ENCODE assay signal across 15 cellular contexts in the genomic region with DNA sequence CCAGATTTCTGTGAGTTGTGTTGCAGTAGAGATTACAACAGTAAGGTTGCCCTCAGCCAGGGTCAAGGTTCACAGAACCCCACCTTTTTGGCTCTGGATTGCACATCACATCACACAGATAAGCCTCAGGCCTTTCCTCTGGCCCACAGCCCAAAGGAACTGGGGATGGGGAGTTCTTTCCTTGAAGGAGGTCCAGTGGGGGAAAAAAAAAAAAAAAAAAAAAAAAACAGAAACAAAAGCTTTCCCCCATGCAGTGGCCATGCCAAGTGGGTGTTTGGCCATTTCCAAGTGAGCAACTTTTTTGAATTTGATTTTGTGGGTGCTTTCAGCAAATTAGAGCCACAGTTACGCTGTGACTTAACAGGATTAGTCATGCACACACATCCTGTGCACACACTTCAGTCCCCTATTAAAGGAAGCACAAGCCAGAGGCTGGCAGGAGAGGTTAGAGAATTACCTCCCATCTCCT.
A peak's percentile ranks its signal among the peaks of the same experiment; 100 is the strongest.
DNase-seq lines count a peak whose midpoint lies in the region; ATAC-seq, FAIRE-seq and TF ChIP-seq lines count a peak whose summit lies in the region.
"Had no signal": no experiment of that assay in that cellular context is flagged by ENCODE, and none has a peak within 500 bp of the region (broad histone marks: within the 10 kb centered on the region; RNA-seq: fewer than 3 reads in every experiment).

No MANE protein-coding gene starts in this region.

- no peaks in the 10 kb centered on the region for H3K36me3 ChIP-seq in MG63
- no peaks in the 10 kb centered on the region for H3K36me3 ChIP-seq in K562 (ENCODE audit: control insufficient read depth, insufficient read depth, low read length)
- no peaks in the 10 kb centered on the region for H3K36me3 ChIP-seq in neural progenitor cell
- H3K36me3 ChIP-seq in thyroid gland = no peaks in the 10 kb centered on the region
- H3K36me3 ChIP-seq: sigmoid colon, thoracic aorta had no signal

- TF ChIP-seq RAD21 in K562 (CRISPR knock-in tag; conservative IDR thresholded peaks at IDR 0.05 in 1 of 2, IDR thresholded peaks at IDR 0.05 in 1 of 2) = no peak

- no peak for TF ChIP-seq EP300 in K562 (IDR thresholded peaks at IDR 0.05; ENCODE audit: low read length)

- no peak for ATAC-seq in K562

- BruUV-seq in K562 (replicated peaks; lab: Mats Ljungman, UMichigan) = no TSS peak

- peak overlapping the region; percentile 41 for H3K4me3 Mint-ChIP-seq in neural progenitor cell
- H3K4me3 Mint-ChIP-seq: activated naive CD8-positive, alpha-beta T cell had no signal

- no peaks in the 10 kb centered on the region; a peak in 2 of 5 replicates for H3K4me1 ChIP-seq in K562 (replicated peaks in 1 of 2; ENCODE audit: control insufficient read depth in 2 of 2, insufficient read depth in 2 of 2, low read length in 2 of 2)
- H3K4me1 ChIP-seq in neural progenitor cell = peaks cover 16% of the 10 kb centered on the region
- H3K4me1 ChIP-seq in thyroid gland = peaks cover 0 to 15% of the 10 kb centered on the region in 2 donors

- in situ Hi-C loops in K562 (cut with MboI) = no loop called here

- no peaks in the 10 kb centered on the region for H3K36me3 Mint-ChIP-seq in neural progenitor cell
- H3K36me3 Mint-ChIP-seq: activated naive CD8-positive, alpha-beta T cell had no signal

- 14% methylated on average over 1 of the region's 1 CpG for WGBS in K562 (ENCODE audit: insufficient coverage, low coverage, missing lambda C conversion rate)
- 58 to 82% methylated on average over 1 of the region's 1 CpG for WGBS in thyroid gland, 2 donors

- H3K9me3 ChIP-seq in MG63 (no peaks in the 10 kb centered on the region), K562 (replicated peaks; ENCODE audit: control insufficient read depth, insufficient read depth, low read depth, low read length) (peaks cover 4% of the 10 kb centered on the region; the same call in 1 of the 2 replicates), neural progenitor cell (ENCODE audit: low read depth) (no peaks in the 10 kb centered on the region), thyroid gland (no peaks in the 10 kb centered on the region)
- H3K9me3 ChIP-seq: sigmoid colon, thoracic aorta had no signal

- no peak overlapping the region for H3K27ac ChIP-seq in K562 (ENCODE audit: extremely low read depth, low read depth, low read length)
- no peak overlapping the region for H3K27ac ChIP-seq in neural progenitor cell
- no peak overlapping the region for H3K27ac ChIP-seq in thyroid gland
- H3K27ac ChIP-seq: sigmoid colon, thoracic aorta had no signal

- TF ChIP-seq POLR2A in K562 (conservative IDR thresholded peaks at IDR 0.05) = no peak
- TF ChIP-seq POLR2A in thyroid gland (IDR thresholded peaks at IDR 0.05) = no peak

- H2AFZ ChIP-seq in K562 (ENCODE audit: low read depth, low read length) = no peak overlapping the region
- H2AFZ ChIP-seq in neural progenitor cell (replicated peaks) = no peak overlapping the region

- DNase-seq in NK-92 treated with Interleukin-12 subunit alpha and Interleukin-12 subunit beta, amount 100 ng/mL, for 24 hours (lab: John Stamatoyannopoulos, UW) = peak; percentile 33
- DNase-seq in NK-92 (lab: John Stamatoyannopoulos, UW; ENCODE audit: unreplicated experiment) (no peak), MG63 (peak; percentile 55), K562 (ENCODE audit: extremely low read depth in 1 of 4, low spot score in 3 of 4) (no peak), neural progenitor cell (ENCODE audit: low spot score) (no peak), thyroid gland (no peak), NCI-H1694 (lab: John Stamatoyannopoulos, UW) (no peak), D341Med (ENCODE audit: low spot score) (no peak)
- DNase-seq: effector memory CD4-positive, alpha-beta T cell; hypothalamus; NCI-H1694 treated with DMSO at 0.1 percent for 48 hours; sigmoid colon had no signal

- H3K27me3 Mint-ChIP-seq in neural progenitor cell (ENCODE audit: insufficient read depth, low read depth) = peaks cover 15% of the 10 kb centered on the region
- H3K27me3 Mint-ChIP-seq: activated naive CD8-positive, alpha-beta T cell had no signal

- H3K4me1 Mint-ChIP-seq in neural progenitor cell = peaks cover 46% of the 10 kb centered on the region

- no peaks in the 10 kb centered on the region for H3K9me1 ChIP-seq in K562 (ENCODE audit: control insufficient read depth, insufficient read depth, low read length)

- CTCF ChIA-PET in K562 (lab: Yijun Ruan, JAX; ENCODE audit: low intra/inter-chr PET ratio) = no interaction called here

- H3F3A ChIP-seq in neural progenitor cell (ENCODE audit: low read depth) = no peaks in the 10 kb centered on the region

- intact Hi-C loops in K562 (cut with micrococcal nuclease) (no loop called here), thyroid gland (cut with DNase I) (no loop called here)

- FAIRE-seq in K562 (lab: Jason Lieb, UNC) = no peak
- FAIRE-seq: G401.6 had no signal

- no peak overlapping the region for H3K4me3 ChIP-seq in MG63
- no peak overlapping the region for H3K4me3 ChIP-seq in K562
- H3K4me3 ChIP-seq in neural progenitor cell = no peak overlapping the region
- H3K4me3 ChIP-seq in thyroid gland (replicated peaks in 1 of 3) = no peak overlapping the region
- H3K4me3 ChIP-seq: sigmoid colon, thoracic aorta had no signal

- H3K79me2 ChIP-seq in K562 (ENCODE audit: control insufficient read depth, insufficient read depth, low read length) (no peaks in the 10 kb centered on the region), neural progenitor cell (ENCODE audit: low read depth) (no peaks in the 10 kb centered on the region)

- no peak overlapping the region for H3K27ac Mint-ChIP-seq in neural progenitor cell
- H3K27ac Mint-ChIP-seq: activated naive CD8-positive, alpha-beta T cell had no signal

- no peak overlapping the region for H3K4me2 ChIP-seq in K562 (ENCODE audit: insufficient read depth, low read length)
- no peak overlapping the region for H3K4me2 ChIP-seq in neural progenitor cell

- H3K9ac ChIP-seq in K562 (ENCODE audit: insufficient read depth in 1 of 2, low read depth in 2 of 2, low read length in 2 of 2) (no peak overlapping the region), neural progenitor cell (no peak overlapping the region)

- no peaks in the 10 kb centered on the region for H3K9me3 Mint-ChIP-seq in neural progenitor cell

- POLR2A ChIA-PET in K562 (lab: Yijun Ruan, JAX) = interaction anchor here (0.7 kb wide), 1 partner anchor 197 kb away, joined by 4 read pairs; no protein-coding TSS in a partner anchor

- H4K20me1 ChIP-seq in K562 (replicated peaks; ENCODE audit: control insufficient read depth, insufficient read depth, low read length) (no peaks in the 10 kb centered on the region; the same call in 1 of the 2 replicates), neural progenitor cell (ENCODE audit: low read depth) (no peaks in the 10 kb centered on the region)

- H3K27me3 ChIP-seq in MG63 (no peaks in the 10 kb centered on the region), K562 (ENCODE audit: control insufficient read depth in 2 of 2, insufficient read depth in 2 of 2, low read length in 2 of 2) (peaks cover 2 to 19% of the 10 kb centered on the region in 2 experiments; a peak in 3 of 5 replicates), neural progenitor cell (no peaks in the 10 kb centered on the region), thyroid gland (no peaks in the 10 kb centered on the region)
- H3K27me3 ChIP-seq: sigmoid colon had no signal

- TF ChIP-seq CTCF in K562 (IDR thresholded peaks at IDR 0.05 in 2 of 3, conservative IDR thresholded peaks at IDR 0.05 in 1 of 3; ENCODE audit: insufficient read depth in 2 of 3, low read depth in 1 of 3, low read length in 3 of 3) (no peak), neural progenitor cell (IDR thresholded peaks at IDR 0.05) (no peak), thyroid gland (IDR thresholded peaks at IDR 0.05) (no peak)

TF ChIP-seq in K562, 482 proteins besides CTCF, POLR2A, EP300 and RAD21:
- TF ChIP-seq E2F3 (CRISPR knock-in tag; IDR thresholded peaks at IDR 0.05) = no peak
- TF ChIP-seq NR2C2 (CRISPR knock-in tag; IDR thresholded peaks at IDR 0.05) = no peak
- TF ChIP-seq NR2C2 (tag; IDR thresholded peaks at IDR 0.05) = peak; percentile 57; the same call in 1 of the 2 replicates
TF ChIP-seq in K562: peak in this region for 1.

Comparison
In these comparisons a context has a peak if more than half of its experiments do, and no peak if none do; other contexts are left out.
1. DNase-seq: peak in NK-92 treated with Interleukin-12 subunit alpha and Interleukin-12 subunit beta, amount 100 ng/mL, for 24 hours (single experiment) and MG63 (single experiment); none in NK-92 (single experiment), K562 (0 of 4), neural progenitor cell (single experiment), thyroid gland (0 of 2), NCI-H1694 (single experiment) and D341Med (single experiment).